ENCODE assay signal across 8 cellular contexts in genomic region chr10:117184821-117185220, GRCh38. TPM values are rescaled to one million over a fixed set of nuclear protein-coding genes. Genes with fewer than 3 reads are reported as not detected.
"Had no signal": no experiment of that assay in that cellular context is flagged by ENCODE, and none has a peak within 500 bp of the region (broad histone marks: within the 10 kb centered on the region; RNA-seq: fewer than 3 reads in every experiment).

No MANE protein-coding gene starts in this region.

- H2AFZ ChIP-seq: GM23338 had no signal

- DNase-seq: H9, HCEC 1CT, IMR-90 had no signal

- H3K4me2 ChIP-seq: GM23338 had no signal

- H3K27ac Mint-ChIP-seq: GM23338, H9 had no signal

- ATAC-seq: GM23338 had no signal

- H3K4me3 Mint-ChIP-seq: GM23338, H9 had no signal

- FAIRE-seq: H1, H54, HTR-8/SVneo had no signal

- H3K4me3 ChIP-seq: GM23338 had no signal

RNA-seq across cellular contexts. Expression of gene KCNK18, which starts 12.5 kb away (rescaled TPM):
- total RNA-seq: GM23338, H1, H9, HT-29, IMR-90 had no signal
- polyA plus RNA-seq: GM23338, H1, IMR-90 had no signal

RNA-seq across cellular contexts. Expression of gene VAX1, which starts 46.8 kb away (rescaled TPM):
- total RNA-seq: GM23338, H1, H9, HT-29, IMR-90 had no signal
- polyA plus RNA-seq: GM23338, H1, IMR-90 had no signal

RNA-seq across cellular contexts. Expression of gene SLC18A2, which starts 56.1 kb away (rescaled TPM):
- total RNA-seq: HT-29, IMR-90 had no signal
- polyA plus RNA-seq: IMR-90 had no signal
